In genomic region chr1:86429830-86430229, GRCh38 we compare ENCODE assay signal across 8 cellular contexts. TPM values are rescaled to one million over a fixed set of nuclear protein-coding genes. Genes with fewer than 3 reads are reported as not detected.
DNase-seq lines count a peak whose midpoint lies in the region; ATAC-seq and TF ChIP-seq lines count a peak whose summit lies in the region.

No MANE protein-coding gene starts in this region.

- H3K27me3 Mint-ChIP-seq in Calu3 (ENCODE audit: unreplicated experiment), result no peaks in the 10 kb centered on the region
- H3K27me3 Mint-ChIP-seq in naive thymus-derived CD8-positive, alpha-beta T cell, result peaks cover 0 to 4% (median 0%) of the 10 kb centered on the region in 5 donors

- peak; percentile 62 for TF ChIP-seq EP300 in ovary (IDR thresholded peaks at IDR 0.05)

- no peak overlapping the region for H3K27ac Mint-ChIP-seq in Calu3 (ENCODE audit: unreplicated experiment)
- H3K27ac Mint-ChIP-seq in naive thymus-derived CD8-positive, alpha-beta T cell, result no peak overlapping the region

- H3K4me3 ChIP-seq in epithelial cell of proximal tubule (ENCODE audit: low read depth, low read length), result no peak overlapping the region
- no peak overlapping the region for H3K4me3 ChIP-seq in ovary

- peak overlapping the region in 1 of 2 donors; percentile 65 for H3K27ac ChIP-seq in ovary

- no peaks in the 10 kb centered on the region for H3K9me3 Mint-ChIP-seq in Calu3 (ENCODE audit: low read depth, unreplicated experiment)
- no peaks in the 10 kb centered on the region for H3K9me3 Mint-ChIP-seq in naive thymus-derived CD8-positive, alpha-beta T cell

- no peaks in the 10 kb centered on the region for H3K36me3 ChIP-seq in ovary

- H3K9me3 ChIP-seq in ovary, result no peaks in the 10 kb centered on the region

- ATAC-seq in HG03439 (IDR thresholded peaks at IDR 0.05; ENCODE audit: unreplicated experiment), result no peak
- ATAC-seq in naive thymus-derived CD8-positive, alpha-beta T cell, result no peak

- H3K27me3 ChIP-seq in ovary, result no peaks in the 10 kb centered on the region

- peak; percentile 54 for DNase-seq in Calu3
- peak; percentile 90 for DNase-seq in OCI-M1 (lab: John Stamatoyannopoulos, UW)
- peak; percentile 87 for DNase-seq in epithelial cell of proximal tubule (ENCODE audit: low read depth)
- peak in 4 of 5 donors; percentile 30 to 68 (median 42) for DNase-seq in ovary
- no peak for DNase-seq in stimulated activated CD8-positive, alpha-beta memory T cell treated with anti-CD3 and anti-CD28 coated beads, Interleukin-4, amount 100 ng/mL, for 48 hours
- DNase-seq in NCI-H748 (lab: John Stamatoyannopoulos, UW; ENCODE audit: unreplicated experiment), result no peak
- no peak for DNase-seq in naive thymus-derived CD8-positive, alpha-beta T cell

- peaks cover 1% of the 10 kb centered on the region for H3K4me1 ChIP-seq in ovary (ENCODE audit: insufficient read depth)

- no peak for TF ChIP-seq CTCF in Calu3 (IDR thresholded peaks at IDR 0.05; ENCODE audit: unreplicated experiment)
- TF ChIP-seq CTCF in epithelial cell of proximal tubule (conservative IDR thresholded peaks at IDR 0.05; ENCODE audit: low read depth, low read length), result no peak
- TF ChIP-seq CTCF in ovary (IDR thresholded peaks at IDR 0.05), result no peak

- TF ChIP-seq POLR2A in ovary (IDR thresholded peaks at IDR 0.05), result no peak

- intact Hi-C loops in Calu3 (cut with micrococcal nuclease; ENCODE audit: unreplicated experiment) (no loop called here), ovary (cut with DNase I) (no loop called here)

- H3K4me3 Mint-ChIP-seq in Calu3 (ENCODE audit: low read depth, unreplicated experiment), result no peak overlapping the region
- no peak overlapping the region for H3K4me3 Mint-ChIP-seq in naive thymus-derived CD8-positive, alpha-beta T cell

- POLR2A ChIA-PET in naive thymus-derived CD8-positive, alpha-beta T cell (lab: Charles Lee), result no interaction called here

- no peaks in the 10 kb centered on the region for H3K36me3 Mint-ChIP-seq in Calu3 (ENCODE audit: insufficient read depth, unreplicated experiment)
- no peaks in the 10 kb centered on the region for H3K36me3 Mint-ChIP-seq in naive thymus-derived CD8-positive, alpha-beta T cell

- no peaks in the 10 kb centered on the region for H3K4me1 Mint-ChIP-seq in Calu3 (ENCODE audit: low read depth, unreplicated experiment)
- H3K4me1 Mint-ChIP-seq in naive thymus-derived CD8-positive, alpha-beta T cell, result no peaks in the 10 kb centered on the region

- 1 to 2% (median 1%) methylated on average over 3 of the region's 3 CpGs for WGBS in ovary, 3 donors

- BruUV-seq in Calu3 (replicated peaks; lab: Mats Ljungman, UMichigan), result no TSS peak

- CTCF ChIA-PET in Calu3 (lab: Charles Lee), result interaction anchor here (1.3 to 1.4 kb wide), 3 partner anchors 8 to 33 kb away, joined by 3 to 5 read pairs (median 3); partner anchors contain the start of gene ODF2L

RNA-seq across cellular contexts. Expression of gene CLCA2, which starts 5.9 kb away (rescaled TPM):
- total RNA-seq in Calu3 (2022), result not detected in 2 replicates
- not detected in 2 replicates for total RNA-seq in epithelial cell of proximal tubule
- under 1 TPM in 1 of 7 donors, not detected in 6; 0.07 TPM for total RNA-seq in ovary
- under 1 TPM in 1 of 2 donors, not detected in 1; 0.25 TPM for polyA plus RNA-seq in ovary
- not detected for total RNA-seq in naive thymus-derived CD8-positive, alpha-beta T cell
- not detected for polyA plus RNA-seq in naive thymus-derived CD8-positive, alpha-beta T cell

RNA-seq across cellular contexts. Expression of gene ODF2L, which starts 33.7 kb away (rescaled TPM):
- total RNA-seq in Calu3 (2022), result 38.6 and 39.3 TPM in 2 replicates
- total RNA-seq in epithelial cell of proximal tubule, result 14.3 and 18.9 TPM in 2 replicates
- 10 to 100 TPM; 18.0 to 46.6 (median 32.1) TPM for total RNA-seq in ovary
- polyA plus RNA-seq in ovary, result 10 to 100 TPM; 13.5 to 24.4 TPM
- 10 to 100 TPM; 44.7 to 47.8 TPM for total RNA-seq in naive thymus-derived CD8-positive, alpha-beta T cell
- polyA plus RNA-seq in naive thymus-derived CD8-positive, alpha-beta T cell, result 10 to 100 TPM; 21.4 to 32.1 (median 25.4) TPM

RNA-seq across cellular contexts. Expression of gene CLCA1, which starts 38.9 kb away (rescaled TPM):
- total RNA-seq in Calu3 (2022) (not detected in 2 replicates), epithelial cell of proximal tubule (not detected in 2 replicates), ovary (1 to 10 TPM in 1 of 7 donors, under 1 TPM in 2, not detected in 4; 0.07 to 1.5 (median 0.43) TPM)
- polyA plus RNA-seq in ovary, result not detected
- not detected for total RNA-seq in naive thymus-derived CD8-positive, alpha-beta T cell
- polyA plus RNA-seq in naive thymus-derived CD8-positive, alpha-beta T cell, result not detected

Comparison
In these comparisons a context has a peak if more than half of its experiments do, and no peak if none do; other contexts are left out.
1. DNase-seq: peak in Calu3 (single experiment), OCI-M1 (single experiment), epithelial cell of proximal tubule (single experiment) and ovary (4 of 5); none in stimulated activated CD8-positive, alpha-beta memory T cell treated with anti-CD3 and anti-CD28 coated beads, Interleukin-4, amount 100 ng/mL, for 48 hours (single experiment), NCI-H748 (single experiment) and naive thymus-derived CD8-positive, alpha-beta T cell (0 of 10).